Comparison of ENCODE assay signal across 37 cellular contexts in the genomic region with DNA sequence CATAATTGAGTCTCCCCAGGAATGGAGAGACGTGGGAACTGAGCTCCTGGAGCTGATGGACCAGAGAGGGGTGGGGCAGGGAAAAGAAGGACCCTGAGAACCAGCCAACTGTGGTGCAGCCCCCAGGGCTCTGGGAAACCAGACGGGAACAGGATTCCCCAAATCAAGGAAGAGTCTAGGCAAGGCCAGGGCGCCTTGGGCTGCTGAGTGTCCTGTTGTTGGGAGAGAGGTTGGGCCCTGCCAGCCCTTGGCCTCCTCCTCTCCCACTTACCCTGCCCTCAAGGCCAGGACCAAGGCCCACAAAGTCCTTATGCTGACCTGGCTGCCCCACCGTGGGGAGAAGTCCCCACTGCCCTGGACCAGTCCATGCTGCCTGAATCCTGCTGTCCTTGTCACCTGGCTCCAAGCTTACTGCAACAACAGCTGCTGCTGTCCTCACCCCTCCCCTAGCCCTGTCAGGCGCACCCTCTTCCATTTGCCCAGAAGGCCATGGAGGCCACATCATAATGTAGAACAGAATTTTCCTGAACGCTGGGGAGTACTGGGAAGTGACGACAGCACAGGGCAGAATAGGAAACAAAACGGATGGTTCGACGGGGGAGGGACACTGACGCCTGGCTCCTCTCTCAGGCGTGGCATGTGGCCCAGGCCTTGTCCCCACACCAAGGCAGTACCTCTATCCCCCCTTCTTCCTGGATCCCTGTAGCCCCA.
DNase-seq lines count a peak whose midpoint lies in the region; ATAC-seq and TF ChIP-seq lines count a peak whose summit lies in the region.
"Had no signal": no experiment of that assay in that cellular context is flagged by ENCODE, and none has a peak within 500 bp of the region (broad histone marks: within the 10 kb centered on the region; RNA-seq: fewer than 3 reads in every experiment).

No MANE protein-coding gene starts in this region.

- no peak overlapping the region for H3K4ac ChIP-seq in neuronal stem cell (ENCODE audit: low read length)

- no peak overlapping the region for H4K91ac ChIP-seq in neuronal stem cell (ENCODE audit: low read depth, low read length, poor library complexity)

- no peak for TF ChIP-seq POLR2A in esophagus muscularis mucosa (IDR thresholded peaks at IDR 0.05; ENCODE audit: low read depth)
- TF ChIP-seq POLR2A in upper lobe of left lung (IDR thresholded peaks at IDR 0.05), result no peak

- DNase-seq in DMS53 (lab: John Stamatoyannopoulos, UW) (peak; percentile 17), DMS53 treated with DMSO at 0.1 percent for 48 hours (lab: John Stamatoyannopoulos, UW; ENCODE audit: unreplicated experiment) (no peak), esophagus muscularis mucosa (ENCODE audit: extremely low spot score) (no peak), neuronal stem cell (ENCODE audit: low spot score) (no peak), upper lobe of left lung (no peak), NCI-H526 treated with DMSO at 0.1 percent for 48 hours (lab: John Stamatoyannopoulos, UW) (no peak), amniotic stem cell (lab: John Stamatoyannopoulos, UW) (no peak), NCI-H446 (lab: John Stamatoyannopoulos, UW) (no peak)
- DNase-seq: activated CD4-positive, alpha-beta T cell treated with anti-CD3 and anti-CD28 coated beads, Interleukin-2, amount 10 ng/mL, durations not matched to agents 7 days and 5 days; activated gamma-delta T cell; activated T-cell treated with anti-CD3 and anti-CD28 coated beads, Interleukin-2, amount 50 U/mL, for 1 hour; caudate nucleus; DMS153; effector memory CD8-positive, alpha-beta T cell; erythroblast; foreskin fibroblast; head of caudate nucleus; islet precursor cell; Karpas-422; NCI-H1417 treated with DMSO at 0.1 percent for 48 hours; NCI-H2081 treated with DMSO at 0.1 percent for 48 hours; NCI-H226; NCI-H774; ovary; retina; small intestine; stimulated activated CD4-positive, alpha-beta T cell treated with anti-CD3 and anti-CD28 coated beads, Interleukin-1b, Interleukin-23, amount 100 ng/mL, for 48 hours; stimulated activated naive CD8-positive, alpha-beta T cell treated with anti-CD3 and anti-CD28 coated beads, Interleukin-15, amount 100 ng/mL, for 72 hours; T-cell; tibial artery had no signal

- TF ChIP-seq CTCF in esophagus muscularis mucosa (IDR thresholded peaks at IDR 0.05) (no peak), upper lobe of left lung (IDR thresholded peaks at IDR 0.05) (no peak)

- H3K27me3 ChIP-seq in esophagus muscularis mucosa (no peaks in the 10 kb centered on the region), neuronal stem cell (ENCODE audit: control insufficient read depth in 3 of 3, insufficient read depth in 3 of 3, low read depth in 1 of 3, low read length in 3 of 3) (peaks cover 0 to 38% (median 0%) of the 10 kb centered on the region in 3 experiments), upper lobe of left lung (no peaks in the 10 kb centered on the region)
- H3K27me3 ChIP-seq: BLaER1 treated with 17β-estradiol and CSF1 and Interleukin-3, amounts not matched to agents 10 nM and 100 nM; ovary; tibial artery had no signal

- 83% methylated on average over 10 of the region's 12 CpGs for WGBS in esophagus muscularis mucosa
- WGBS in neuronal stem cell (ENCODE audit: extremely low coverage in 2 of 2, insufficient read length in 2 of 2, insufficient replicate concordance in 1 of 2), 2 donors, result no CpG with 5 or more reads among the region's 12 CpGs
- 66 to 85% methylated on average over 5 to 12 of the region's 12 CpGs for WGBS in upper lobe of left lung, 2 donors

- no peaks in the 10 kb centered on the region for H3K79me1 ChIP-seq in neuronal stem cell (ENCODE audit: low read depth, low read length)

- H3K4me1 ChIP-seq in esophagus muscularis mucosa (peaks cover 18 to 65% (median 59%) of the 10 kb centered on the region in 4 donors), neuronal stem cell (ENCODE audit: control insufficient read depth in 2 of 2, insufficient read depth in 1 of 2, low read depth in 1 of 2, low read length in 2 of 2) (peaks cover 4 to 11% of the 10 kb centered on the region in 2 donors), upper lobe of left lung (peaks cover 30 to 44% (median 43%) of the 10 kb centered on the region in 4 donors)
- H3K4me1 ChIP-seq: tibial artery had no signal

- H4K8ac ChIP-seq in neuronal stem cell (ENCODE audit: low read depth, low read length), result no peak overlapping the region

- peak overlapping the region; percentile 31 for H2AK5ac ChIP-seq in neuronal stem cell (ENCODE audit: low read depth, low read length)

- H3K36me3 ChIP-seq in esophagus muscularis mucosa (no peaks in the 10 kb centered on the region), neuronal stem cell (replicated peaks in 1 of 2; ENCODE audit: control insufficient read depth in 2 of 2, insufficient read depth in 2 of 2, low read length in 2 of 2) (no peaks in the 10 kb centered on the region), upper lobe of left lung (no peaks in the 10 kb centered on the region)
- H3K36me3 ChIP-seq: BLaER1 treated with 17β-estradiol and CSF1 and Interleukin-3, amounts not matched to agents 10 nM and 100 nM; ovary; tibial artery had no signal

- no peak overlapping the region for H2AFZ ChIP-seq in neuronal stem cell (ENCODE audit: low read length)

- TF ChIP-seq EP300 in esophagus muscularis mucosa (IDR thresholded peaks at IDR 0.05), result no peak
- TF ChIP-seq EP300 in upper lobe of left lung (IDR thresholded peaks at IDR 0.05), result peak in 3 of 4 donors; percentile 46 to 72 (median 71)

- no peak overlapping the region for H2BK120ac ChIP-seq in neuronal stem cell (ENCODE audit: low read depth, low read length)

- H3K4me2 ChIP-seq in neuronal stem cell (ENCODE audit: insufficient read depth, low read length, poor library complexity, severe bottlenecking), result no peak overlapping the region
- H3K4me2 ChIP-seq: BLaER1 treated with 17β-estradiol and CSF1 and Interleukin-3, amounts not matched to agents 10 nM and 100 nM had no signal

- H2BK5ac ChIP-seq in neuronal stem cell (ENCODE audit: low read length), result peak overlapping the region; percentile 16

- H3K18ac ChIP-seq in neuronal stem cell (ENCODE audit: low read length), result peak overlapping the region; percentile 85

- peak overlapping the region; percentile 47 for H2BK12ac ChIP-seq in neuronal stem cell (ENCODE audit: low read length)

- peak overlapping the region; percentile 14 for H2BK15ac ChIP-seq in neuronal stem cell (ENCODE audit: low read length)

- no peak for ATAC-seq in upper lobe of left lung (ENCODE audit: low FRiP score in 2 of 2)
- ATAC-seq: effector memory CD8-positive, alpha-beta T cell; HCT116; stimulated activated naive CD8-positive, alpha-beta T cell treated with anti-CD3 and anti-CD28 coated beads, Interleukin-15, amount 100 ng/mL, for 72 hours; T-cell; WTC11 had no signal

- H3K9me3 ChIP-seq in esophagus muscularis mucosa (no peaks in the 10 kb centered on the region), neuronal stem cell (replicated peaks in 1 of 2; ENCODE audit: control insufficient read depth in 2 of 2, insufficient read depth in 1 of 2, low read depth in 1 of 2, low read length in 2 of 2) (no peaks in the 10 kb centered on the region), upper lobe of left lung (no peaks in the 10 kb centered on the region)
- H3K9me3 ChIP-seq: BLaER1 treated with 17β-estradiol and CSF1 and Interleukin-3, amounts not matched to agents 10 nM and 100 nM; mucosa of descending colon; ovary; tibial artery had no signal

- H3K9ac ChIP-seq in neuronal stem cell (ENCODE audit: low read depth, low read length, poor library complexity), result no peak overlapping the region
- H3K9ac ChIP-seq: BLaER1 treated with 17β-estradiol and CSF1 and Interleukin-3, amounts not matched to agents 10 nM and 100 nM had no signal

- peak overlapping the region; percentile 50 for H3K23ac ChIP-seq in neuronal stem cell (ENCODE audit: low read depth, low read length, poor library complexity)

- intact Hi-C loops in esophagus muscularis mucosa (cut with DNase I), result no loop called here

- H3K27ac ChIP-seq in esophagus muscularis mucosa (replicated peaks in 1 of 4), result peak overlapping the region; percentile 57 to 79 (median 78)
- no peak overlapping the region for H3K27ac ChIP-seq in neuronal stem cell (replicated peaks; ENCODE audit: low read length)
- peak overlapping the region; percentile 72 to 92 (median 80) for H3K27ac ChIP-seq in upper lobe of left lung
- H3K27ac ChIP-seq: 22Rv1; BLaER1 treated with 17β-estradiol and CSF1 and Interleukin-3, amounts not matched to agents 10 nM and 100 nM; coronary artery; ovary; tibial artery had no signal

- H3K14ac ChIP-seq in neuronal stem cell (ENCODE audit: low read length), result peak overlapping the region; percentile 79

- no peak overlapping the region for H3K4me3 ChIP-seq in esophagus muscularis mucosa
- H3K4me3 ChIP-seq in neuronal stem cell (ENCODE audit: low read length in 2 of 2), result no peak overlapping the region
- no peak overlapping the region for H3K4me3 ChIP-seq in upper lobe of left lung
- H3K4me3 ChIP-seq: BLaER1 treated with 17β-estradiol and CSF1 and Interleukin-3, amounts not matched to agents 10 nM and 100 nM; coronary artery; lung; mucosa of descending colon; ovary; tibial artery had no signal
